14 cellular contexts compared by ENCODE assay signal in the genomic region with DNA sequence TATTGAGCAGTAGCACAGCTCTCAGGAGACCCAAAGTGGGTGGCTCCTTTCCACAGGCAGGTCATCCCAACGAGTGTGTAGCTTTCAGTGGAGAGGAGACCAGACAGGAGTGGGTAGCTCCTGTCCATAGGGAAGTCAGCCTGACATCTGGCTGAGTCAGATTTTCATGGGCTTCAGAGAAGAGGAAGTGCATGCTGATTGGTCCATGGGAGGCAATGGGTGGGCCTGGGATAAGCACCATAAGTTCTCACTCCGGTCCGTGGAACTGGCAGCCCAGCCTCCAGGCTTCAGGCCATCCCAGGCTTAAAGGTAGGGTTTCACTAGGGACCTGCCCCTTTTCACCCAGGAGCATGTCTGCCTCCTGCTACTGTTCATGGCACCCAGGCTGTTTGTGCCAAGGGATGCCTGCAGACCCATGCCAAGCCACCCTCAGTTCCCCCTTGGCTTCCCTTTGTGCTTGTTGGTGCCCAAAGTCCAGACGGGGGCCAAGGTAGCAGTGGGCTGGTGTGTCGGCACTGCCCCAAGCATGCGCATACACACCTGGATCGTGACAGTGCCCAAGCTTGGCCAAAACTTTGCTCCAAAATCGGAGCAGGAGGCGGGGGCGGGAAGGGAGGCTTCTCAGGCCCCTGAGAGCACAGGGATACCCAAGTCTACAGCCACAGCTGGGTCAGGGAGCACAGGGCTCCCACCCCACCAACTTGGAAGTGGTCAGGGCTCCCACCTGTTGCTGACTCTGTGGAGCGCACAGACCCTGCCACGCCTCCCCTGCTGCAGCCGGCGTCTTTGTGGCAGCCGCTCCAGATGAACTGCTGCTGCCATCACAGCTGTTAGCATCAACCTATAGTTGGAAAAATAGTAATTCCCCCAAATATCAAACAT. TPM values are rescaled to one million over a fixed set of nuclear protein-coding genes. Genes with fewer than 3 reads are reported as not detected.
DNase-seq lines count a peak whose midpoint lies in the region; ATAC-seq, FAIRE-seq and TF ChIP-seq lines count a peak whose summit lies in the region.
"Had no signal": no experiment of that assay in that cellular context is flagged by ENCODE, and none has a peak within 500 bp of the region (broad histone marks: within the 10 kb centered on the region; RNA-seq: fewer than 3 reads in every experiment).

No MANE protein-coding gene starts in this region.

- H3K27ac ChIP-seq in K562 (ENCODE audit: extremely low read depth, low read depth, low read length) (no peak overlapping the region), mesenchymal stem cell (ENCODE audit: low read length, poor library complexity, severe bottlenecking) (no peak overlapping the region)

- H3K4ac ChIP-seq in mesenchymal stem cell (ENCODE audit: low read depth in 1 of 2, low read length in 2 of 2) = no peak overlapping the region

- ATAC-seq in K562 = peak; percentile 72
- no peak for ATAC-seq in HG02763 (IDR thresholded peaks at IDR 0.05; ENCODE audit: unreplicated experiment)
- ATAC-seq in HG03571 (IDR thresholded peaks at IDR 0.05; ENCODE audit: unreplicated experiment) = no peak
- ATAC-seq: stimulated activated naive B cell treated with anti-CD40 and anti-IgM and Interleukin-4, amounts not matched to agents 10 μg/mL and 1 μg/mL and 100 μg/mL, for 72 hours had no signal

- H3K9me3 ChIP-seq in K562 (replicated peaks; ENCODE audit: control insufficient read depth, insufficient read depth, low read depth, low read length) = no peaks in the 10 kb centered on the region
- no peaks in the 10 kb centered on the region for H3K9me3 ChIP-seq in mesenchymal stem cell (ENCODE audit: control insufficient read depth, low read length)

- H2AFZ ChIP-seq in K562 (ENCODE audit: low read depth, low read length) (no peak overlapping the region), mesenchymal stem cell (ENCODE audit: low read depth, low read length) (no peak overlapping the region)

- in situ Hi-C loops in K562 (cut with MboI) = no loop called here

- DNase-seq in EH (ENCODE audit: low read depth) (peak; percentile 22), HFF-Myc (ENCODE audit: extremely low read depth, low read depth) (peak; percentile 9), K562 (ENCODE audit: extremely low read depth in 1 of 4, low spot score in 3 of 4) (peak in 3 of 4 experiments; percentile 28 to 48 (median 38)), mesenchymal stem cell (no peak), NAMALWA (ENCODE audit: low spot score) (no peak)
- DNase-seq in activated CD4-positive, CD25-positive, alpha-beta regulatory T cell treated with anti-CD3 and anti-CD28 coated beads, Interleukin-2, amount 50 U/mL, for 72 hours = no peak
- DNase-seq: activated CD4-positive, alpha-beta T cell treated with anti-CD3 and anti-CD28 coated beads for 48 hours; activated naive CD4-positive, alpha-beta T cell treated with Interleukin-2 at 50 U/mL for 16 hours; NCI-H1092 treated with DMSO at 0.1 percent for 48 hours; occipital lobe; stimulated activated naive B cell treated with anti-CD40 and anti-IgM and Interleukin-4, amounts not matched to agents 10 μg/mL and 1 μg/mL and 100 μg/mL, for 72 hours had no signal

- H3K18ac ChIP-seq in mesenchymal stem cell (ENCODE audit: low read depth in 1 of 2, low read length in 2 of 2) = no peak overlapping the region

- H3K9ac ChIP-seq in K562 (ENCODE audit: insufficient read depth in 1 of 2, low read depth in 2 of 2, low read length in 2 of 2) (no peak overlapping the region; a peak in 1 of 4 replicates), mesenchymal stem cell (ENCODE audit: low read length) (no peak overlapping the region)

- TF ChIP-seq CTCF in HFF-Myc (IDR thresholded peaks at IDR 0.05; ENCODE audit: low read depth, low read length, missing control alignments) (no peak), K562 (IDR thresholded peaks at IDR 0.05 in 2 of 3, conservative IDR thresholded peaks at IDR 0.05 in 1 of 3; ENCODE audit: insufficient read depth in 2 of 3, low read depth in 1 of 3, low read length in 3 of 3) (no peak)

- no peak overlapping the region for H2BK15ac ChIP-seq in mesenchymal stem cell (ENCODE audit: low read depth, poor library complexity, severe bottlenecking)

- H3K4me2 ChIP-seq in K562 (ENCODE audit: insufficient read depth, low read length) = no peak overlapping the region
- no peak overlapping the region for H3K4me2 ChIP-seq in mesenchymal stem cell (ENCODE audit: low read length, poor library complexity, severe bottlenecking)

- H3K27me3 ChIP-seq in K562 (ENCODE audit: control insufficient read depth in 2 of 2, insufficient read depth in 2 of 2, low read length in 2 of 2) (no peaks in the 10 kb centered on the region), mesenchymal stem cell (ENCODE audit: control insufficient read depth in 1 of 2, insufficient read depth in 1 of 2, low read length in 2 of 2) (no peaks in the 10 kb centered on the region)

- H2BK120ac ChIP-seq in mesenchymal stem cell (ENCODE audit: low read depth, low read length) = no peak overlapping the region

- H3K79me2 ChIP-seq in K562 (ENCODE audit: control insufficient read depth, insufficient read depth, low read length) = peaks cover 98% of the 10 kb centered on the region

- H3K4me1 ChIP-seq in K562 (replicated peaks in 1 of 2; ENCODE audit: control insufficient read depth in 2 of 2, insufficient read depth in 2 of 2, low read length in 2 of 2) = peaks cover 0 to 9% of the 10 kb centered on the region in 2 experiments; a peak in 2 of 5 replicates
- H3K4me1 ChIP-seq in mesenchymal stem cell (ENCODE audit: control insufficient read depth, insufficient read depth, low read depth, low read length) = peaks cover 5% of the 10 kb centered on the region

- no peak overlapping the region for H2AK5ac ChIP-seq in mesenchymal stem cell (ENCODE audit: low read length, severe bottlenecking)

- H3K9me1 ChIP-seq in K562 (ENCODE audit: control insufficient read depth, insufficient read depth, low read length) = no peaks in the 10 kb centered on the region

- WGBS in K562 (ENCODE audit: insufficient coverage, low coverage, missing lambda C conversion rate) = 95% methylated on average over 14 of the region's 15 CpGs
- WGBS in mesenchymal stem cell = 95% methylated on average over 15 of the region's 15 CpGs

- POLR2A ChIA-PET in K562 (lab: Yijun Ruan, JAX) = interaction anchor here (0.6 to 1.9 kb wide), 6 partner anchors 8 to 552 kb away, joined by 3 to 10 read pairs (median 5); no protein-coding TSS in a partner anchor

- no peak overlapping the region for H4K91ac ChIP-seq in mesenchymal stem cell (ENCODE audit: low read length)

- CTCF ChIA-PET in K562 (lab: Yijun Ruan, JAX; ENCODE audit: low intra/inter-chr PET ratio) = no interaction called here

- H4K8ac ChIP-seq in mesenchymal stem cell (ENCODE audit: low read length) = peak overlapping the region; percentile 10

- peak; percentile 15 for FAIRE-seq in K562 (lab: Jason Lieb, UNC)
- FAIRE-seq: keratinocyte had no signal

- no peak for TF ChIP-seq EP300 in K562 (IDR thresholded peaks at IDR 0.05; ENCODE audit: low read length)

- H2BK5ac ChIP-seq in mesenchymal stem cell (ENCODE audit: low read depth, low read length, poor library complexity, severe bottlenecking) = no peak overlapping the region

- no peaks in the 10 kb centered on the region; the same call in 1 of the 2 replicates for H4K20me1 ChIP-seq in K562 (replicated peaks; ENCODE audit: control insufficient read depth, insufficient read depth, low read length)

- H3K14ac ChIP-seq in mesenchymal stem cell (ENCODE audit: low read length in 2 of 2) = no peak overlapping the region

- peak overlapping the region in 1 of 2 experiments; percentile 3 for H3K23ac ChIP-seq in mesenchymal stem cell (ENCODE audit: low read length in 2 of 2)

- H3K36me3 ChIP-seq in K562 (ENCODE audit: control insufficient read depth, insufficient read depth, low read length) = peaks cover 96% of the 10 kb centered on the region
- peaks cover 27 to 98% of the 10 kb centered on the region in 2 experiments for H3K36me3 ChIP-seq in mesenchymal stem cell (ENCODE audit: control insufficient read depth in 1 of 2, insufficient read depth in 2 of 2, low read depth in 1 of 2, low read length in 2 of 2)

- intact Hi-C loops in K562 (cut with micrococcal nuclease) = no loop called here

- H3K79me1 ChIP-seq in mesenchymal stem cell (replicated peaks; ENCODE audit: low read length, poor library complexity, severe bottlenecking) = peaks cover 4% of the 10 kb centered on the region

- H3K4me3 ChIP-seq in HFF-Myc (replicated peaks; ENCODE audit: low read depth, low read length) (no peak overlapping the region), K562 (no peak overlapping the region), mesenchymal stem cell (ENCODE audit: insufficient read depth in 1 of 2, low read depth in 1 of 2, low read length in 2 of 2) (no peak overlapping the region)

- no TSS peak for BruUV-seq in K562 (replicated peaks; lab: Mats Ljungman, UMichigan)

- TF ChIP-seq RAD21 in K562 (CRISPR knock-in tag; conservative IDR thresholded peaks at IDR 0.05 in 1 of 2, IDR thresholded peaks at IDR 0.05 in 1 of 2) = no peak

- H2BK12ac ChIP-seq in mesenchymal stem cell (ENCODE audit: low read length in 2 of 2) = no peak overlapping the region

- no peak; the same call in none of the 2 replicates for TF ChIP-seq POLR2A in K562 (conservative IDR thresholded peaks at IDR 0.05)

RNA-seq across cellular contexts. Expression of a gene that starts 26.4 kb away (rescaled TPM):
- 54.6 and 159 TPM in 2 replicates for total RNA-seq in K562 (2011; cell fraction: chromatin; rRNA removed; ENCODE audit: low replicate concordance)
- total RNA-seq in K562 (2011; cell fraction: nucleolus; rRNA removed) = 18.2 and 23.3 TPM in 2 replicates
- total RNA-seq in K562 (2011; cell fraction: nucleoplasm; rRNA removed) = 32.9 and 50.8 TPM in 2 replicates
- total RNA-seq in K562 (2014; rRNA removed) (53.3 and 58.8 TPM in 2 replicates), K562 (2014; rRNA removed; fragmentation: Illumina TruSeq; extraction: Trizol) (117 and 143 TPM in 2 replicates), K562 (2015; rRNA removed; fragmentation: Illumina TruSeq; extraction: Trizol) (118 and 130 TPM in 2 replicates), K562 (2021) (80.5 and 84.9 TPM in 2 replicates)
- polyA plus RNA-seq in K562 (2011; rRNA removed) (59.4 and 65.1 TPM in 2 replicates), K562 (2014; fragmentation: Illumina TruSeq; extraction: Trizol) (103 and 137 TPM in 2 replicates), K562 (2014; fragmentation: Nextera tagmentation; extraction: Ambion mirVana) (100 to 1,000 TPM in 1 of 2 experiments, 10 to 100 TPM in 1; 86.7 to 106 TPM), K562 (2014; rRNA removed) (50.7 and 58.2 TPM in 2 replicates)
- 8.2 and 21.8 TPM in 2 replicates for polyA plus RNA-seq in K562 (2011; cell fraction: cytosol; rRNA removed)
- polyA plus RNA-seq in K562 (2011; cell fraction: nucleus; rRNA removed) = 40.9 and 56.7 TPM in 2 replicates
- polyA plus RNA-seq in K562 (2012) = 59.4 and 78.8 TPM in 2 replicates
- 67.6 and 108 TPM in 2 replicates for polyA minus RNA-seq in K562 (2011; rRNA and poly(A)+ RNA removed)
- 46.2 and 52.4 TPM in 2 replicates for polyA minus RNA-seq in K562 (2011; cell fraction: cytosol; rRNA and poly(A)+ RNA removed)
- 32.7 and 58.6 TPM in 2 replicates for polyA minus RNA-seq in K562 (2011; cell fraction: nucleus; rRNA and poly(A)+ RNA removed)
- 68.9 TPM for polyA plus RNA-seq in mesenchymal stem cell (2013, experiment 1 of 2)
- polyA plus RNA-seq in mesenchymal stem cell (2013, experiment 2 of 2) = 71.6 TPM

RNA-seq across cellular contexts. Expression of a gene that starts 59.3 kb away (rescaled TPM):
- 0.14 TPM in 1 of 2 replicates, not detected in the other for total RNA-seq in K562 (2011; cell fraction: chromatin; rRNA removed; ENCODE audit: low replicate concordance)
- total RNA-seq in K562 (2011; cell fraction: nucleolus; rRNA removed) = not detected in 2 replicates
- not detected in 2 replicates for total RNA-seq in K562 (2011; cell fraction: nucleoplasm; rRNA removed)
- total RNA-seq in K562 (2014; rRNA removed) = not detected in 2 replicates
- total RNA-seq in K562 (2014; rRNA removed; fragmentation: Illumina TruSeq; extraction: Trizol) = 0.04 TPM in 1 of 2 replicates, not detected in the other
- total RNA-seq in K562 (2015; rRNA removed; fragmentation: Illumina TruSeq; extraction: Trizol) = not detected in 2 replicates
- 0.07 and 0.11 TPM in 2 replicates for total RNA-seq in K562 (2021)
- polyA plus RNA-seq in K562 (2011; rRNA removed) = 0.01 and 0.03 TPM in 2 replicates
- 0.01 TPM in 1 of 2 replicates, not detected in the other for polyA plus RNA-seq in K562 (2011; cell fraction: cytosol; rRNA removed)
- polyA plus RNA-seq in K562 (2011; cell fraction: nucleus; rRNA removed) = 0.04 TPM in 1 of 2 replicates, not detected in the other
- polyA plus RNA-seq in K562 (2012) = 0.03 TPM in 2 replicates
- not detected in 2 replicates for polyA plus RNA-seq in K562 (2014; fragmentation: Illumina TruSeq; extraction: Trizol)
- polyA plus RNA-seq in K562 (2014; fragmentation: Nextera tagmentation; extraction: Ambion mirVana) = under 1 TPM in 1 of 2 experiments, not detected in 1; 0.04 TPM
- polyA plus RNA-seq in K562 (2014; rRNA removed) = not detected in 2 replicates
- 0.04 TPM in 1 of 2 replicates, not detected in the other for polyA minus RNA-seq in K562 (2011; rRNA and poly(A)+ RNA removed)
- not detected in 2 replicates for polyA minus RNA-seq in K562 (2011; cell fraction: cytosol; rRNA and poly(A)+ RNA removed)
- polyA minus RNA-seq in K562 (2011; cell fraction: nucleus; rRNA and poly(A)+ RNA removed) = 0.13 and 0.22 TPM in 2 replicates
- 11.1 TPM for polyA plus RNA-seq in mesenchymal stem cell (2013, experiment 1 of 2)
- 11.3 TPM for polyA plus RNA-seq in mesenchymal stem cell (2013, experiment 2 of 2)

Comparison
In these comparisons a context has a peak if more than half of its experiments do, and no peak if none do; other contexts are left out.
1. DNase-seq: peak in EH (single experiment), HFF-Myc (single experiment) and K562 (3 of 4); none in mesenchymal stem cell (single experiment), NAMALWA (single experiment) and activated CD4-positive, CD25-positive, alpha-beta regulatory T cell treated with anti-CD3 and anti-CD28 coated beads, Interleukin-2, amount 50 U/mL, for 72 hours (single experiment).